Comparison of ENCODE assay signal across 21 cellular contexts in genomic region chr1:109634771-109635750, GRCh38. TPM values are rescaled to one million over a fixed set of nuclear protein-coding genes. Genes with fewer than 3 reads are reported as not detected.
DNase-seq lines count a peak whose midpoint lies in the region; ATAC-seq and TF ChIP-seq lines count a peak whose summit lies in the region.
"Had no signal": no experiment of that assay in that cellular context is flagged by ENCODE, and none has a peak within 500 bp of the region (broad histone marks: within the 10 kb centered on the region; RNA-seq: fewer than 3 reads in every experiment).

No MANE protein-coding gene starts in this region.

- H3K36me3 Mint-ChIP-seq in activated CD4-positive, alpha-beta T cell treated with anti-CD3 and anti-CD28 coated beads for 36 hours (ENCODE audit: low read depth) = peaks cover 5% of the 10 kb centered on the region
- peaks cover 5% of the 10 kb centered on the region for H3K36me3 Mint-ChIP-seq in endodermal cell (ENCODE audit: low read depth)
- peaks cover 24% of the 10 kb centered on the region for H3K36me3 Mint-ChIP-seq in stimulated activated effector memory CD8-positive, alpha-beta T cell treated with anti-CD3 and anti-CD28 coated beads, Interleukin-12 subunit alpha, Interleukin-12 subunit beta, amount 100 ng/mL, for 72 hours
- no peaks in the 10 kb centered on the region for H3K36me3 Mint-ChIP-seq in natural killer cell

- 85 to 100% methylated on average over 3 to 12 of the region's 13 CpGs for WGBS in endodermal cell (ENCODE audit: insufficient coverage in 1 of 2, insufficient read length in 1 of 2), 2 experiments

- no peaks in the 10 kb centered on the region for H3K9me3 Mint-ChIP-seq in activated CD4-positive, alpha-beta T cell treated with anti-CD3 and anti-CD28 coated beads for 36 hours (ENCODE audit: low read depth)
- H3K9me3 Mint-ChIP-seq in endodermal cell (no peaks in the 10 kb centered on the region), natural killer cell (no peaks in the 10 kb centered on the region)
- no peaks in the 10 kb centered on the region for H3K9me3 Mint-ChIP-seq in stimulated activated effector memory CD8-positive, alpha-beta T cell treated with anti-CD3 and anti-CD28 coated beads, Interleukin-12 subunit alpha, Interleukin-12 subunit beta, amount 100 ng/mL, for 72 hours

- CTCF ChIA-PET in activated CD4-positive, alpha-beta T cell treated with anti-CD3 and anti-CD28 coated beads for 36 hours (lab: Charles Lee) = interaction anchor here (0.5 to 15.1 kb wide), 8 partner anchors 11 to 156 kb away, joined by 3 to 190 read pairs (median 4); partner anchors contain the start of genes GNAI3 and GPR61

- peak; percentile 70 for ATAC-seq in activated CD4-positive, alpha-beta T cell treated with anti-CD3 and anti-CD28 coated beads for 36 hours
- peak; percentile 46 for ATAC-seq in stimulated activated effector memory CD8-positive, alpha-beta T cell treated with anti-CD3 and anti-CD28 coated beads, Interleukin-12 subunit alpha, Interleukin-12 subunit beta, amount 100 ng/mL, for 72 hours
- no peak for ATAC-seq in HG02840 (IDR thresholded peaks at IDR 0.05; ENCODE audit: low FRiP score, unreplicated experiment)
- ATAC-seq in natural killer cell = no peak

- H3K27me3 Mint-ChIP-seq in activated CD4-positive, alpha-beta T cell treated with anti-CD3 and anti-CD28 coated beads for 36 hours = no peaks in the 10 kb centered on the region
- H3K27me3 Mint-ChIP-seq in endodermal cell (ENCODE audit: insufficient read depth) (no peaks in the 10 kb centered on the region), natural killer cell (ENCODE audit: low read depth in 2 of 2) (peaks cover 0 to 12% of the 10 kb centered on the region in 2 donors)

- H2AFZ ChIP-seq in OCI-LY3 (ENCODE audit: low read depth, low read length) = no peak overlapping the region; the same call in 1 of the 2 replicates

- H3K4me1 ChIP-seq in OCI-LY3 (ENCODE audit: low read length) (peaks cover 24% of the 10 kb centered on the region), endodermal cell (ENCODE audit: control insufficient read depth, insufficient read depth, low read length) (peaks cover 6% of the 10 kb centered on the region)
- H3K4me1 ChIP-seq: pancreas had no signal

- H3K9me3 ChIP-seq in OCI-LY3 (ENCODE audit: insufficient read depth, low read length) = no peaks in the 10 kb centered on the region
- no peaks in the 10 kb centered on the region for H3K9me3 ChIP-seq in endodermal cell (ENCODE audit: control insufficient read depth, low read length)
- H3K9me3 ChIP-seq: pancreas had no signal

- H3K27ac Mint-ChIP-seq in activated CD4-positive, alpha-beta T cell treated with anti-CD3 and anti-CD28 coated beads for 36 hours = peak overlapping the region; percentile 9
- H3K27ac Mint-ChIP-seq in endodermal cell = peak overlapping the region; percentile 55
- H3K27ac Mint-ChIP-seq in stimulated activated effector memory CD8-positive, alpha-beta T cell treated with anti-CD3 and anti-CD28 coated beads, Interleukin-12 subunit alpha, Interleukin-12 subunit beta, amount 100 ng/mL, for 72 hours = peak overlapping the region; percentile 39
- H3K27ac Mint-ChIP-seq in natural killer cell = no peak overlapping the region

- H3K27ac ChIP-seq in OCI-LY3 (ENCODE audit: low read length) (peak overlapping the region; percentile 43; the same call in 1 of the 2 replicates), endodermal cell (ENCODE audit: low read depth, low read length) (no peak overlapping the region)
- H3K27ac ChIP-seq: C4-2B, HL-60, pancreas had no signal

- peak overlapping the region; percentile 75 for H3K4me2 ChIP-seq in OCI-LY3 (ENCODE audit: low read length)

- H3K27me3 ChIP-seq in OCI-LY3 (ENCODE audit: low read depth, low read length) = no peaks in the 10 kb centered on the region
- no peaks in the 10 kb centered on the region for H3K27me3 ChIP-seq in endodermal cell (ENCODE audit: control insufficient read depth, insufficient read depth, low read length, poor library complexity, severe bottlenecking)
- H3K27me3 ChIP-seq: pancreas had no signal

- TF ChIP-seq CTCF in OCI-LY3 (IDR thresholded peaks at IDR 0.05; ENCODE audit: low read depth, low read length) = no peak
- no peak for TF ChIP-seq CTCF in endodermal cell (conservative IDR thresholded peaks at IDR 0.05)
- no peak for TF ChIP-seq CTCF in natural killer cell (IDR thresholded peaks at IDR 0.05)

- peak overlapping the region; percentile 47; the same call in 1 of the 2 replicates for H3K9ac ChIP-seq in OCI-LY3 (ENCODE audit: low read length)
- no peak overlapping the region for H3K9ac ChIP-seq in endodermal cell (ENCODE audit: extremely low read depth, low read length, poor library complexity, severe bottlenecking)

- peak overlapping the region; percentile 53 for H3K4me3 ChIP-seq in OCI-LY3 (ENCODE audit: low read length)
- H3K4me3 ChIP-seq in endodermal cell (ENCODE audit: low read length) = no peak overlapping the region
- H3K4me3 ChIP-seq: pancreas, smooth muscle cell had no signal

- H3K79me2 ChIP-seq in OCI-LY3 (ENCODE audit: low read length) = no peaks in the 10 kb centered on the region

- peaks cover 16% of the 10 kb centered on the region for H3K4me1 Mint-ChIP-seq in activated CD4-positive, alpha-beta T cell treated with anti-CD3 and anti-CD28 coated beads for 36 hours
- H3K4me1 Mint-ChIP-seq in endodermal cell = peaks cover 21% of the 10 kb centered on the region
- H3K4me1 Mint-ChIP-seq in stimulated activated effector memory CD8-positive, alpha-beta T cell treated with anti-CD3 and anti-CD28 coated beads, Interleukin-12 subunit alpha, Interleukin-12 subunit beta, amount 100 ng/mL, for 72 hours = peaks cover 24% of the 10 kb centered on the region
- peaks cover 2 to 6% of the 10 kb centered on the region in 2 donors for H3K4me1 Mint-ChIP-seq in natural killer cell

- no peak overlapping the region for H3K4me3 Mint-ChIP-seq in activated CD4-positive, alpha-beta T cell treated with anti-CD3 and anti-CD28 coated beads for 36 hours
- H3K4me3 Mint-ChIP-seq in endodermal cell (no peak overlapping the region), natural killer cell (no peak overlapping the region)
- no peak overlapping the region for H3K4me3 Mint-ChIP-seq in stimulated activated effector memory CD8-positive, alpha-beta T cell treated with anti-CD3 and anti-CD28 coated beads, Interleukin-12 subunit alpha, Interleukin-12 subunit beta, amount 100 ng/mL, for 72 hours

- H4K20me1 ChIP-seq in OCI-LY3 (ENCODE audit: insufficient read depth, low read length) = no peaks in the 10 kb centered on the region

- DNase-seq in activated CD4-positive, alpha-beta T cell treated with anti-CD3 and anti-CD28 coated beads for 36 hours = peak; percentile 53
- DNase-seq in activated CD4-positive, alpha-beta T cell treated with anti-CD3 and anti-CD28 coated beads for 1 hour = no peak
- DNase-seq in endodermal cell (peak; percentile 43), natural killer cell (no peak), SHP77 treated with DMSO at 0.1 percent for 48 hours (lab: John Stamatoyannopoulos, UW) (no peak)
- peak in 1 of 2 donors; percentile 46 for DNase-seq in stimulated activated effector memory CD8-positive, alpha-beta T cell treated with anti-CD3 and anti-CD28 coated beads, Interleukin-12 subunit alpha, Interleukin-12 subunit beta, amount 100 ng/mL, for 72 hours (ENCODE audit: low spot score in 2 of 2)
- DNase-seq: 8988T; activated CD8-positive, alpha-beta memory T cell treated with anti-CD3 and anti-CD28 coated beads, Interleukin-2, amount 50 U/mL, for 4 hours; glutamatergic neuron; KG1; NCI-H1105 treated with DMSO at 0.1 percent for 48 hours; NCI-H226 had no signal

- intact Hi-C loops in activated CD4-positive, alpha-beta T cell treated with anti-CD3 and anti-CD28 coated beads for 36 hours (cut with DNase I, micrococcal nuclease) = no loop called here
- intact Hi-C loops in natural killer cell (cut with micrococcal nuclease) = no loop called here

- POLR2A ChIA-PET in activated CD4-positive, alpha-beta T cell treated with anti-CD3 and anti-CD28 coated beads for 36 hours (lab: Charles Lee) = no interaction called here

- H3K36me3 ChIP-seq in OCI-LY3 (replicated peaks; ENCODE audit: low read depth, low read length) (peaks cover 6% of the 10 kb centered on the region), endodermal cell (ENCODE audit: control insufficient read depth, insufficient read depth, low read length) (peaks cover 10% of the 10 kb centered on the region)

RNA-seq across cellular contexts. Expression of gene AMPD2, which starts 15.4 kb away (rescaled TPM):
- 10 to 100 TPM; 73.5 to 99.5 TPM for total RNA-seq in activated CD4-positive, alpha-beta T cell treated with anti-CD3 and anti-CD28 coated beads for 36 hours
- total RNA-seq in endodermal cell (10 to 100 TPM; 55.7 to 69.3 TPM), natural killer cell (100 to 1,000 TPM; 200 to 271 (median 243) TPM)
- 68.6 TPM for polyA plus RNA-seq in endodermal cell (2013, experiment 1 of 2)
- polyA plus RNA-seq in endodermal cell (2013, experiment 2 of 2) = 68.8 TPM

RNA-seq across cellular contexts. Expression of gene GNAT2, which starts 15.6 kb away (rescaled TPM):
- total RNA-seq in activated CD4-positive, alpha-beta T cell treated with anti-CD3 and anti-CD28 coated beads for 36 hours = under 1 TPM; 0.26 to 0.64 TPM
- total RNA-seq in endodermal cell (not detected), natural killer cell (not detected)
- not detected for polyA plus RNA-seq in endodermal cell (2013, experiment 1 of 2)
- polyA plus RNA-seq in endodermal cell (2013, experiment 2 of 2) = not detected
- total RNA-seq: epithelial cell of proximal tubule, mononuclear cell, smooth muscle cell had no signal
- polyA plus RNA-seq: smooth muscle cell had no signal

RNA-seq across cellular contexts. Expression of gene GSTM4, which starts 20.8 kb away (rescaled TPM):
- 10 to 100 TPM; 18.1 to 20.6 TPM for total RNA-seq in activated CD4-positive, alpha-beta T cell treated with anti-CD3 and anti-CD28 coated beads for 36 hours
- 10 to 100 TPM; 20.1 to 28.5 TPM for total RNA-seq in endodermal cell
- polyA plus RNA-seq in endodermal cell (2013, experiment 1 of 2) = 21.7 TPM
- 16.9 TPM for polyA plus RNA-seq in endodermal cell (2013, experiment 2 of 2)
- total RNA-seq in natural killer cell = 10 to 100 TPM; 20.5 to 48.8 (median 47.1) TPM

RNA-seq across cellular contexts. Expression of gene GSTM2, which starts 32.8 kb away (rescaled TPM):
- 10 to 100 TPM; 18.7 to 23.9 TPM for total RNA-seq in activated CD4-positive, alpha-beta T cell treated with anti-CD3 and anti-CD28 coated beads for 36 hours
- 10 to 100 TPM; 18.4 to 30.3 TPM for total RNA-seq in endodermal cell
- polyA plus RNA-seq in endodermal cell (2013, experiment 1 of 2) = 68.2 TPM
- polyA plus RNA-seq in endodermal cell (2013, experiment 2 of 2) = 52.4 TPM
- total RNA-seq in natural killer cell = 100 to 1,000 TPM; 142 to 315 (median 205) TPM

RNA-seq across cellular contexts. Expression of gene GSTM1, which starts 52.6 kb away (rescaled TPM):
- 100 to 1,000 TPM in 1 of 2 experiments, 10 to 100 TPM in 1; 94.0 to 116 TPM for total RNA-seq in activated CD4-positive, alpha-beta T cell treated with anti-CD3 and anti-CD28 coated beads for 36 hours
- 10 to 100 TPM; 23.0 to 65.6 TPM for total RNA-seq in endodermal cell
- not detected for polyA plus RNA-seq in endodermal cell (2013, experiment 1 of 2)
- polyA plus RNA-seq in endodermal cell (2013, experiment 2 of 2) = not detected
- 10 to 100 TPM in 2 of 3 donors, not detected in 1; 31.9 to 34.7 TPM for total RNA-seq in natural killer cell
- total RNA-seq: epithelial cell of proximal tubule, mononuclear cell, SK-MEL-5 had no signal

Comparison
In these comparisons a context has a peak if more than half of its experiments do, and no peak if none do; other contexts are left out.
1. DNase-seq: peak in activated CD4-positive, alpha-beta T cell treated with anti-CD3 and anti-CD28 coated beads for 36 hours (single experiment) and endodermal cell (single experiment); none in activated CD4-positive, alpha-beta T cell treated with anti-CD3 and anti-CD28 coated beads for 1 hour (single experiment), natural killer cell (single experiment) and SHP77 treated with DMSO at 0.1 percent for 48 hours (single experiment).
2. ATAC-seq: peak in activated CD4-positive, alpha-beta T cell treated with anti-CD3 and anti-CD28 coated beads for 36 hours (single experiment) and stimulated activated effector memory CD8-positive, alpha-beta T cell treated with anti-CD3 and anti-CD28 coated beads, Interleukin-12 subunit alpha, Interleukin-12 subunit beta, amount 100 ng/mL, for 72 hours (single experiment); none in HG02840 (single experiment) and natural killer cell (0 of 3).
3. H3K27ac Mint-ChIP-seq: peak in activated CD4-positive, alpha-beta T cell treated with anti-CD3 and anti-CD28 coated beads for 36 hours (single experiment), endodermal cell (single experiment) and stimulated activated effector memory CD8-positive, alpha-beta T cell treated with anti-CD3 and anti-CD28 coated beads, Interleukin-12 subunit alpha, Interleukin-12 subunit beta, amount 100 ng/mL, for 72 hours (single experiment); none in natural killer cell (0 of 2).